ENCODE assay signal across 8 cellular contexts in genomic region chr7:1530946-1531262, GRCh38. TPM values are rescaled to one million over a fixed set of nuclear protein-coding genes. Genes with fewer than 3 reads are reported as not detected.
DNase-seq lines count a peak whose midpoint lies in the region; ATAC-seq and TF ChIP-seq lines count a peak whose summit lies in the region.

No MANE protein-coding gene starts in this region.

- H3K36me3 ChIP-seq in duodenal mucosa (ENCODE audit: control insufficient read depth in 1 of 2, insufficient read depth in 2 of 2, low read length in 2 of 2) (peaks cover 4 to 6% of the 10 kb centered on the region in 2 donors), sigmoid colon (no peaks in the 10 kb centered on the region)

- intact Hi-C loops in sigmoid colon (cut with DNase I): loop anchor here (1.0 to 10.0 kb wide), 4 partner anchors 26 to 1016 kb away; partner anchors contain the start of genes INTS1 and PDGFA

- H3K27me3 ChIP-seq in duodenal mucosa (ENCODE audit: control insufficient read depth in 1 of 2, insufficient read depth in 2 of 2, low read length in 2 of 2): no peaks in the 10 kb centered on the region
- peaks cover 0 to 5% (median 0%) of the 10 kb centered on the region in 3 donors for H3K27me3 ChIP-seq in sigmoid colon

- WGBS in sigmoid colon, 2 donors: 1% methylated on average over 45 of the region's 45 CpGs

- no peak for TF ChIP-seq POLR2A in sigmoid colon (IDR thresholded peaks at IDR 0.05)

- H3K9me3 ChIP-seq in duodenal mucosa (ENCODE audit: control insufficient read depth in 1 of 2, low read length in 2 of 2): no peaks in the 10 kb centered on the region
- H3K9me3 ChIP-seq in sigmoid colon: no peaks in the 10 kb centered on the region

- in situ Hi-C loops in GM13976 (cut with MboI; ENCODE audit: low sequenced_read_pairs, unreplicated experiment): no loop called here

- TF ChIP-seq CTCF in sigmoid colon (IDR thresholded peaks at IDR 0.05) (no peak), GM13976 (IDR thresholded peaks at IDR 0.05; ENCODE audit: borderline replicate concordance, control extremely low read depth, extremely low read depth, insufficient read depth, missing control alignments) (no peak)

- TF ChIP-seq EP300 in sigmoid colon (IDR thresholded peaks at IDR 0.05): no peak

- peaks cover 18 to 28% of the 10 kb centered on the region in 2 donors for H3K4me1 ChIP-seq in duodenal mucosa (ENCODE audit: control insufficient read depth in 1 of 2, insufficient read depth in 2 of 2, low read length in 2 of 2)
- peaks cover 0 to 49% (median 37%) of the 10 kb centered on the region in 4 donors for H3K4me1 ChIP-seq in sigmoid colon

- ATAC-seq in GM18867 (IDR thresholded peaks at IDR 0.05; ENCODE audit: unreplicated experiment): peak; percentile 25
- ATAC-seq in HG03139 (IDR thresholded peaks at IDR 0.05; ENCODE audit: unreplicated experiment): peak; percentile 12
- ATAC-seq in GM21619 (IDR thresholded peaks at IDR 0.05; ENCODE audit: unreplicated experiment): no peak

- no peak overlapping the region for H3K9ac ChIP-seq in duodenal mucosa (ENCODE audit: low read depth in 1 of 2, low read length in 2 of 2)

- H3K27ac ChIP-seq in duodenal mucosa (ENCODE audit: low read depth, low read length) (peak overlapping the region; percentile 76), sigmoid colon (peak overlapping the region; percentile 95 to 100 (median 98))

- no peak for DNase-seq in sigmoid colon
- no peak for DNase-seq in GM13976 (ENCODE audit: low spot score)
- no peak for DNase-seq in iPS-NIHi7 (ENCODE audit: extremely low spot score)
- DNase-seq in kidney tubule cell (ENCODE audit: low spot score): no peak

- peak overlapping the region; percentile 80 to 84 for H3K4me3 ChIP-seq in duodenal mucosa (ENCODE audit: low read depth in 1 of 2, low read length in 2 of 2)
- H3K4me3 ChIP-seq in sigmoid colon: peak overlapping the region; percentile 56 to 80 (median 74)

RNA-seq across cellular contexts. Expression of gene MAFK, which starts 0.4 kb away (rescaled TPM):
- total RNA-seq in sigmoid colon: 10 to 100 TPM; 22.1 to 57.6 (median 42.5) TPM
- polyA plus RNA-seq in sigmoid colon: 10 to 100 TPM; 34.8 to 43.0 (median 42.1) TPM

RNA-seq across cellular contexts. Expression of gene TMEM184A, which starts 25.1 kb away (rescaled TPM):
- total RNA-seq in sigmoid colon: under 1 TPM in 1 of 4 donors, not detected in 3; 0.28 TPM
- 10 to 100 TPM in 2 of 3 donors, 1 to 10 TPM in 1; 8.4 to 60.3 (median 10.2) TPM for polyA plus RNA-seq in sigmoid colon

RNA-seq across cellular contexts. Expression of gene INTS1, which starts 26.7 kb away (rescaled TPM):
- total RNA-seq in sigmoid colon: 10 to 100 TPM; 18.9 to 35.7 (median 26.2) TPM
- 10 to 100 TPM; 16.2 to 78.3 (median 22.9) TPM for polyA plus RNA-seq in sigmoid colon

RNA-seq across cellular contexts. Expression of gene PSMG3, which starts 38.9 kb away (rescaled TPM):
- 10 to 100 TPM; 23.3 to 52.8 (median 41.6) TPM for total RNA-seq in sigmoid colon
- polyA plus RNA-seq in sigmoid colon: 10 to 100 TPM; 50.5 to 68.0 (median 66.6) TPM
